In genomic region chr1:3454811-3455618, GRCh38 we compare ENCODE assay signal across 8 cellular contexts. TPM values are rescaled to one million over a fixed set of nuclear protein-coding genes. Genes with fewer than 3 reads are reported as not detected.
DNase-seq lines count a peak whose midpoint lies in the region; ATAC-seq and TF ChIP-seq lines count a peak whose summit lies in the region.

No MANE protein-coding gene starts in this region.

- ATAC-seq in Right ventricle myocardium inferior (peak; percentile 35), HG03045 (IDR thresholded peaks at IDR 0.05; ENCODE audit: unreplicated experiment) (no peak)

- peak overlapping the region; percentile 83 for H3K9ac ChIP-seq in iPS-20b (ENCODE audit: low read depth, low read length)
- H3K9ac ChIP-seq in subcutaneous abdominal adipose tissue (ENCODE audit: low read length in 5 of 5): peak overlapping the region in 1 of 5 donors; percentile 41

- H3K27ac ChIP-seq in VCaP: peak overlapping the region; percentile 94
- peak overlapping the region; percentile 93 for H3K27ac ChIP-seq in iPS-20b (ENCODE audit: low read length)
- H3K27ac ChIP-seq in subcutaneous abdominal adipose tissue (ENCODE audit: low read depth, low read length): no peak overlapping the region

- H3K4me3 ChIP-seq in iPS-20b (ENCODE audit: low read length) (peak overlapping the region; percentile 86), subcutaneous abdominal adipose tissue (ENCODE audit: low read depth in 1 of 5, low read length in 5 of 5) (peak overlapping the region; percentile 32 to 55 (median 46))

- intact Hi-C loops in Right ventricle myocardium inferior (cut with DNase I): no loop called here
- intact Hi-C loops in cardiac septum (cut with DNase I): no loop called here

- no peaks in the 10 kb centered on the region for H3K9me3 ChIP-seq in iPS-20b (ENCODE audit: insufficient read depth, low read depth, low read length)
- no peaks in the 10 kb centered on the region for H3K9me3 ChIP-seq in subcutaneous abdominal adipose tissue (ENCODE audit: control insufficient read depth in 5 of 5, low read length in 5 of 5)

- H3K4me1 ChIP-seq in iPS-20b (ENCODE audit: insufficient read depth, low read length) (peaks cover 8% of the 10 kb centered on the region), subcutaneous abdominal adipose tissue (ENCODE audit: control insufficient read depth in 5 of 5, insufficient read depth in 5 of 5, low read length in 5 of 5) (peaks cover 2 to 61% (median 27%) of the 10 kb centered on the region in 5 donors)

- no peak for TF ChIP-seq CTCF in VCaP (conservative IDR thresholded peaks at IDR 0.05)

- peak; percentile 75 for DNase-seq in Right ventricle myocardium inferior (ENCODE audit: missing footprints)
- no peak for DNase-seq in cardiac septum (ENCODE audit: low spot score)
- no peak for DNase-seq in NCI-H1092 treated with DMSO at 0.1 percent for 48 hours (lab: John Stamatoyannopoulos, UW)
- DNase-seq in NCI-H2107 (lab: John Stamatoyannopoulos, UW): no peak

- H3K36me3 ChIP-seq in iPS-20b (ENCODE audit: insufficient read depth, low read depth, low read length): 0 out of 2 replicates have a peak, but pooled peaks cover 8% of the 10 kb centered on the region
- no peaks in the 10 kb centered on the region for H3K36me3 ChIP-seq in subcutaneous abdominal adipose tissue (ENCODE audit: control insufficient read depth in 5 of 5, insufficient read depth in 5 of 5, low read length in 5 of 5)

- H3K27me3 ChIP-seq in iPS-20b (ENCODE audit: insufficient read depth, low read length) (no peaks in the 10 kb centered on the region), subcutaneous abdominal adipose tissue (ENCODE audit: control insufficient read depth in 5 of 5, insufficient read depth in 4 of 5, low read length in 5 of 5) (peaks cover 14 to 23% (median 16%) of the 10 kb centered on the region in 5 donors)

RNA-seq across cellular contexts. Expression of gene ARHGEF16, which starts 0.6 kb away (rescaled TPM):
- total RNA-seq in Right ventricle myocardium inferior (1.4 TPM), cardiac septum (0.57 TPM)
